16 cellular contexts compared by ENCODE assay signal in the genomic region with DNA sequence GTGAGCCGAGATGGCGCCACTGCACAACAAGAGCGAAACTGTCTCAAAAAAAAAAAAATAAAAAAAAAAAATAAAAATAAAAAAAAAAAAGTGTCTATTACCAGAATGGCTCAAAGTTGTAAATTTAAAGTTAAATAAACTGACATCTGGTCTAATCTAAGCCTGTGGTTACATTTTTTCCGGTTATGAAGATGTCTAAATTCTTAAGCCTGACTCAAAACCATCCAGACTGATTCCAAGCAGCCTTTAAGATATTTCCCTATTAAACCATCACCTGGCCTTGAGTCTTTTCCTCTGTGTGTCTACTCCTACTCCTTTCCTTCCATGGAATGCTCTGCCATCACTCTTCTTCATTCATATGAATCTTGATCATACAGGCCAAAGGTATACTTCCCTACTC.
DNase-seq lines count a peak whose midpoint lies in the region; ATAC-seq and TF ChIP-seq lines count a peak whose summit lies in the region.
"Had no signal": no experiment of that assay in that cellular context is flagged by ENCODE, and none has a peak within 500 bp of the region (broad histone marks: within the 10 kb centered on the region; RNA-seq: fewer than 3 reads in every experiment).

No MANE protein-coding gene starts in this region.

- no peak overlapping the region for H3K18ac ChIP-seq in IMR-90 (ENCODE audit: low read depth, low read length)

- no peak overlapping the region for H4K8ac ChIP-seq in IMR-90 (ENCODE audit: low read depth in 2 of 2, low read length in 2 of 2)

- H3K23ac ChIP-seq in IMR-90 (ENCODE audit: low read depth, low read length): no peak overlapping the region

- H4K5ac ChIP-seq in IMR-90 (ENCODE audit: low read depth, low read length): no peak overlapping the region

- CTCF ChIA-PET in IMR-90 (lab: Yijun Ruan, JAX): no interaction called here

- in situ Hi-C loops in IMR-90 (cut with MboI; ENCODE audit: low sequenced_read_pairs): no loop called here

- POLR2A ChIA-PET in IMR-90 (lab: Charles Lee; ENCODE audit: unreplicated experiment): no interaction called here

- H2BK120ac ChIP-seq in IMR-90 (ENCODE audit: low read depth, low read length): no peak overlapping the region

- H3K4me3 ChIP-seq in AG10803 (ENCODE audit: low read length) (no peak overlapping the region), IMR-90 (ENCODE audit: insufficient read depth, low read depth, low read length) (no peak overlapping the region), choroid plexus epithelial cell (ENCODE audit: low read depth, low read length) (no peak overlapping the region), osteoblast (ENCODE audit: insufficient read depth, low read length) (no peak overlapping the region)
- H3K4me3 ChIP-seq: A549 had no signal

- H3K4ac ChIP-seq in IMR-90 (ENCODE audit: low read depth, low read length): no peak overlapping the region

- H3K9me3 ChIP-seq in IMR-90 (ENCODE audit: control insufficient read depth, insufficient read depth, low read length) (no peaks in the 10 kb centered on the region), osteoblast (ENCODE audit: low read depth, low read length) (no peaks in the 10 kb centered on the region)
- H3K9me3 ChIP-seq: A549 had no signal

- H3K36me3 ChIP-seq in IMR-90 (ENCODE audit: control insufficient read depth, insufficient read depth, low read length): no peaks in the 10 kb centered on the region
- H3K36me3 ChIP-seq in osteoblast (ENCODE audit: insufficient read depth, low read length): no peaks in the 10 kb centered on the region

- H3K79me2 ChIP-seq in osteoblast (ENCODE audit: insufficient read depth, low read length): no peaks in the 10 kb centered on the region

- H2AK5ac ChIP-seq in IMR-90 (ENCODE audit: low read depth, low read length): no peak overlapping the region

- H3K56ac ChIP-seq in IMR-90 (ENCODE audit: extremely low read depth, insufficient read depth, low read length): no peak overlapping the region

- no peaks in the 10 kb centered on the region for H3K27me3 ChIP-seq in IMR-90 (ENCODE audit: control insufficient read depth, insufficient read depth, low read length)
- H3K27me3 ChIP-seq in osteoblast (ENCODE audit: insufficient read depth, low read length): no peaks in the 10 kb centered on the region

- no peak for TF ChIP-seq RAD21 in IMR-90 (IDR thresholded peaks at IDR 0.05; ENCODE audit: low read length)

- intact Hi-C loops in IMR-90 (cut with micrococcal nuclease): no loop called here

- no TSS peak for BruUV-seq in IMR-90 (replicated peaks; lab: Mats Ljungman, UMichigan)

- no peak overlapping the region for H3K14ac ChIP-seq in IMR-90 (replicated peaks; ENCODE audit: low read depth, low read length)

- H2AFZ ChIP-seq in IMR-90 (replicated peaks; ENCODE audit: low read length, poor library complexity) (no peak overlapping the region), osteoblast (ENCODE audit: low read length) (no peak overlapping the region)

- H4K20me1 ChIP-seq in IMR-90 (ENCODE audit: insufficient read depth, low read length) (no peaks in the 10 kb centered on the region), osteoblast (ENCODE audit: insufficient read depth, low read length) (no peaks in the 10 kb centered on the region)

- H3K27ac ChIP-seq in IMR-90 (ENCODE audit: insufficient read depth, low read length) (no peak overlapping the region), osteoblast (ENCODE audit: low read depth, low read length) (no peak overlapping the region)
- H3K27ac ChIP-seq: A549 had no signal

- no peaks in the 10 kb centered on the region for H3K79me1 ChIP-seq in IMR-90 (ENCODE audit: low read depth in 1 of 2, low read length in 2 of 2)

- no peak overlapping the region for H2BK20ac ChIP-seq in IMR-90 (ENCODE audit: low read depth, low read length)

- H2BK15ac ChIP-seq in IMR-90 (ENCODE audit: low read depth, low read length): no peak overlapping the region

- DNase-seq in AG10803 (ENCODE audit: low read depth) (peak; percentile 48), IMR-90 (peak; percentile 46), choroid plexus epithelial cell (ENCODE audit: low read depth) (peak; percentile 26), osteoblast (ENCODE audit: insufficient read length, low spot score, missing footprints) (peak; percentile 59), cerebellum (ENCODE audit: low spot score) (no peak), SIG-M5 (lab: John Stamatoyannopoulos, UW) (no peak), NOMO-1 (lab: John Stamatoyannopoulos, UW; ENCODE audit: unreplicated experiment in 2 of 2) (no peak), DMS79 (lab: John Stamatoyannopoulos, UW) (no peak)
- DNase-seq: CD4-positive, alpha-beta memory T cell; NCI-H1092 treated with DMSO at 0.1 percent for 48 hours; NCI-H1694; NCI-H69; PC-3; SHP77 had no signal

- no peak overlapping the region for H2AK9ac ChIP-seq in IMR-90 (replicated peaks; ENCODE audit: low read depth, low read length, poor library complexity)

- TF ChIP-seq CTCF in AG10803 (conservative IDR thresholded peaks at IDR 0.05; ENCODE audit: low read length) (no peak), IMR-90 (conservative IDR thresholded peaks at IDR 0.05; ENCODE audit: low read depth, low read length) (no peak), choroid plexus epithelial cell (conservative IDR thresholded peaks at IDR 0.05; ENCODE audit: low read depth, low read length) (no peak), osteoblast (IDR thresholded peaks at IDR 0.05; ENCODE audit: extremely low read depth, low read depth, low read length) (no peak)

- no CpG with 5 or more reads among the region's 4 CpGs for WGBS in IMR-90 (ENCODE audit: extremely low coverage in 2 of 2, insufficient read length in 1 of 2), 2 experiments

- no peaks in the 10 kb centered on the region for H3K9me1 ChIP-seq in IMR-90 (ENCODE audit: insufficient read depth, low read length)

- dilution Hi-C loops in IMR-90 (cut with HindIII; ENCODE audit: low sequenced_read_pairs, unreplicated experiment): no loop called here

- TF ChIP-seq POLR2A in IMR-90 (IDR thresholded peaks at IDR 0.05; ENCODE audit: low read depth, low read length): no peak

- ATAC-seq in IMR-90 (ENCODE audit: low read depth): no peak
- ATAC-seq: A549, HCT116, PC-3 had no signal

- no peak overlapping the region for H3K9ac ChIP-seq in IMR-90 (ENCODE audit: low read depth, low read length)

- no peak overlapping the region for H3K4me2 ChIP-seq in IMR-90 (ENCODE audit: low read depth, low read length)
- no peak overlapping the region for H3K4me2 ChIP-seq in osteoblast (ENCODE audit: insufficient read depth, low read length)
- H3K4me2 ChIP-seq: A549 had no signal

- H2BK5ac ChIP-seq in IMR-90 (ENCODE audit: low read depth, low read length, poor library complexity, severe bottlenecking): no peak overlapping the region

- no peak overlapping the region for H4K91ac ChIP-seq in IMR-90 (ENCODE audit: insufficient read depth, low read depth, low read length)

- H3K4me1 ChIP-seq in IMR-90 (ENCODE audit: control insufficient read depth, insufficient read depth, low read length) (no peaks in the 10 kb centered on the region), osteoblast (ENCODE audit: insufficient read depth, low read length) (no peaks in the 10 kb centered on the region)

TF ChIP-seq in IMR-90, 13 proteins besides CTCF, POLR2A, EP300 and RAD21:
- no peak for TF ChIP-seq NFE2L2 (IDR thresholded peaks at IDR 0.05; ENCODE audit: low read depth, low read length)
- TF ChIP-seq MAZ (IDR thresholded peaks at IDR 0.05; ENCODE audit: borderline replicate concordance, low read depth, low read length): no peak
- TF ChIP-seq, protein P1, sequence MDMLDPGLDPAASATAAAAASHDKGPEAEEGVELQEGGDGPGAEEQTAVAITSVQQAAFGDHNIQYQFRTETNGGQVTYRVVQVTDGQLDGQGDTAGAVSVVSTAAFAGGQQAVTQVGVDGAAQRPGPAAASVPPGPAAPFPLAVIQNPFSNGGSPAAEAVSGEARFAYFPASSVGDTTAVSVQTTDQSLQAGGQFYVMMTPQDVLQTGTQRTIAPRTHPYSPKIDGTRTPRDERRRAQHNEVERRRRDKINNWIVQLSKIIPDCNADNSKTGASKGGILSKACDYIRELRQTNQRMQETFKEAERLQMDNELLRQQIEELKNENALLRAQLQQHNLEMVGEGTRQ (IDR thresholded peaks at IDR 0.05; ENCODE audit: low read depth, low read length): no peak
- TF ChIP-seq FOS (IDR thresholded peaks at IDR 0.05; ENCODE audit: low read depth, low read length): no peak
- no peak for TF ChIP-seq SMC3 (IDR thresholded peaks at IDR 0.05; ENCODE audit: low read depth, low read length)
- TF ChIP-seq, protein P2, sequence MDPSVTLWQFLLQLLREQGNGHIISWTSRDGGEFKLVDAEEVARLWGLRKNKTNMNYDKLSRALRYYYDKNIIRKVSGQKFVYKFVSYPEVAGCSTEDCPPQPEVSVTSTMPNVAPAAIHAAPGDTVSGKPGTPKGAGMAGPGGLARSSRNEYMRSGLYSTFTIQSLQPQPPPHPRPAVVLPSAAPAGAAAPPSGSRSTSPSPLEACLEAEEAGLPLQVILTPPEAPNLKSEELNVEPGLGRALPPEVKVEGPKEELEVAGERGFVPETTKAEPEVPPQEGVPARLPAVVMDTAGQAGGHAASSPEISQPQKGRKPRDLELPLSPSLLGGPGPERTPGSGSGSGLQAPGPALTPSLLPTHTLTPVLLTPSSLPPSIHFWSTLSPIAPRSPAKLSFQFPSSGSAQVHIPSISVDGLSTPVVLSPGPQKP (IDR thresholded peaks at IDR 0.05; ENCODE audit: borderline replicate concordance, low read depth, low read length): no peak
- TF ChIP-seq RCOR1 (IDR thresholded peaks at IDR 0.05; ENCODE audit: insufficient replicate concordance, low read length): no peak
- TF ChIP-seq CEBPB (IDR thresholded peaks at IDR 0.05; ENCODE audit: low read depth, low read length): no peak
- TF ChIP-seq CHD1 (IDR thresholded peaks at IDR 0.05; ENCODE audit: low read depth, low read length): no peak
- no peak for TF ChIP-seq MXI1 (IDR thresholded peaks at IDR 0.05; ENCODE audit: borderline replicate concordance, low read depth, low read length)
- no peak for TF ChIP-seq MAFK (IDR thresholded peaks at IDR 0.05; ENCODE audit: low read depth, low read length)
- TF ChIP-seq BHLHE40 (IDR thresholded peaks at IDR 0.05; ENCODE audit: low read depth, low read length): no peak
- no peak for TF ChIP-seq RFX5 (IDR thresholded peaks at IDR 0.05; ENCODE audit: low read depth, low read length)

Comparison
In these comparisons a context has a peak if more than half of its experiments do, and no peak if none do; other contexts are left out.
1. DNase-seq: peak in AG10803 (single experiment), IMR-90 (single experiment), choroid plexus epithelial cell (single experiment) and osteoblast (single experiment); none in cerebellum (single experiment), SIG-M5 (single experiment), NOMO-1 (0 of 2) and DMS79 (single experiment).